7 cellular contexts compared by ENCODE assay signal in the genomic region with DNA sequence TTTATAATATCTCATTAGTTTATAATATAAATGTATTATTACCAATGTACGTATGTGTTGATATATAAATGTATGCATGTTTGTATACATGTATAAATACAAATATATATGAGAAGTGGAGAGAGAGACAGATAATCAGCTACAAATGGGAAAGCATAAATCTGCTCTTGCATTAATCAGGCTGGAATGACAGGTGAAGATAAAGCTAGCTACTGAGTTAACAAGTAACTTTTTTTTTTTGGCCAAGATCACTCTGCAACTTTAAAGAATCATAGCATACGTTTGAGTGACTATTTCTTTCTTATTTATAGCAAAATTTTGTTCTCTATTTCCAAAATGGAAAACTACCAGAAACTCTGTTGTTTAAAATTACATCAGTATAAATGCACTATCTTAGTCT.
"Had no signal": no experiment of that assay in that cellular context is flagged by ENCODE, and none has a peak within 500 bp of the region (broad histone marks: within the 10 kb centered on the region; RNA-seq: fewer than 3 reads in every experiment).

No MANE protein-coding gene starts in this region.

- H3K27ac ChIP-seq: HL-60 had no signal

- ATAC-seq: HepG2, K562 had no signal

- DNase-seq: IMR-90, KBM-7, KG1 had no signal

- H3K4me3 ChIP-seq: K562 had no signal

- FAIRE-seq: HepG2, HTR-8/SVneo, K562 had no signal
